Comparison of ENCODE assay signal across 18 cellular contexts in genomic region chr6:32689531-32690505, GRCh38. TPM values are rescaled to one million over a fixed set of nuclear protein-coding genes. Genes with fewer than 3 reads are reported as not detected.
DNase-seq lines count a peak whose midpoint lies in the region; ATAC-seq and TF ChIP-seq lines count a peak whose summit lies in the region.
"Had no signal": no experiment of that assay in that cellular context is flagged by ENCODE, and none has a peak within 500 bp of the region (broad histone marks: within the 10 kb centered on the region; RNA-seq: fewer than 3 reads in every experiment).

No MANE protein-coding gene starts in this region.

- H3K36me3 ChIP-seq in CD4-positive, CD25-positive, alpha-beta regulatory T cell (ENCODE audit: control insufficient read depth, insufficient read depth, low read length): no peaks in the 10 kb centered on the region
- H3K36me3 ChIP-seq: ascending aorta, BLaER1 had no signal

- H3K4me1 Mint-ChIP-seq in CD4-positive, CD25-positive, alpha-beta regulatory T cell: peaks cover 18 to 33% (median 30%) of the 10 kb centered on the region in 4 donors
- peaks cover 23 to 40% of the 10 kb centered on the region in 2 donors for H3K4me1 Mint-ChIP-seq in immature natural killer cell

- TF ChIP-seq POLR2A in GM19099 (IDR thresholded peaks at IDR 0.05; ENCODE audit: extremely low read depth, insufficient read length, low read depth): peak; percentile 43

- DNase-seq in CD4-positive, CD25-positive, alpha-beta regulatory T cell: peak in 1 of 3 donors; percentile 29
- DNase-seq in immature natural killer cell (no peak), retina (no peak), NCI-H524 (lab: John Stamatoyannopoulos, UW) (no peak)
- DNase-seq: activated T-cell treated with anti-CD3 and anti-CD28 coated beads, Interleukin-2, amount 50 U/mL, for 4 hours; foreskin melanocyte; KG1; NCI-H187; psoas muscle; Right ventricle myocardium superior; stimulated activated CD4-positive, alpha-beta T cell treated with anti-CD3 and anti-CD28 coated beads, Interleukin-1b, Interleukin-23, amount 100 ng/mL, for 48 hours had no signal

- H3K4me1 ChIP-seq in CD4-positive, CD25-positive, alpha-beta regulatory T cell (ENCODE audit: control insufficient read depth, insufficient read depth, low read length, poor library complexity, severe bottlenecking): peaks cover 17% of the 10 kb centered on the region
- H3K4me1 ChIP-seq: ascending aorta, psoas muscle had no signal

- H3K27ac Mint-ChIP-seq in CD4-positive, CD25-positive, alpha-beta regulatory T cell: peak overlapping the region in 2 of 3 donors; percentile 1 to 66
- H3K27ac Mint-ChIP-seq in immature natural killer cell: peak overlapping the region in 3 of 6 donors; percentile 8 to 68 (median 20)

- no peak overlapping the region for H3K27ac ChIP-seq in CD4-positive, CD25-positive, alpha-beta regulatory T cell (ENCODE audit: insufficient read depth, low read length, poor library complexity, severe bottlenecking)
- H3K27ac ChIP-seq: ascending aorta, BLaER1, psoas muscle had no signal

- H3K36me3 Mint-ChIP-seq in CD4-positive, CD25-positive, alpha-beta regulatory T cell: no peaks in the 10 kb centered on the region
- H3K36me3 Mint-ChIP-seq in immature natural killer cell: no peaks in the 10 kb centered on the region

- peaks cover 1% of the 10 kb centered on the region for H3K27me3 ChIP-seq in CD4-positive, CD25-positive, alpha-beta regulatory T cell (ENCODE audit: control insufficient read depth, insufficient read depth, low read length)
- H3K27me3 ChIP-seq: ascending aorta, BLaER1 had no signal

- no peak for ATAC-seq in CD4-positive, CD25-positive, alpha-beta regulatory T cell (ENCODE audit: low read depth in 2 of 2)
- peak; percentile 62; the same call in 1 of the 3 replicates for ATAC-seq in SK-N-SH treated with all-trans-retinoic acid at 6 μM for 48 hours
- no peak for ATAC-seq in HG02885 (IDR thresholded peaks at IDR 0.05; ENCODE audit: poor library complexity, unreplicated experiment)
- no peak for ATAC-seq in HG02678 (IDR thresholded peaks at IDR 0.05; ENCODE audit: unreplicated experiment)
- ATAC-seq: activated T-cell treated with anti-CD3 and anti-CD28 coated beads, Interleukin-2, amount 50 U/mL, for 4 hours; psoas muscle had no signal

- peaks cover 37% of the 10 kb centered on the region for H3K27me3 Mint-ChIP-seq in CD4-positive, CD25-positive, alpha-beta regulatory T cell
- peaks cover 4 to 16% (median 7%) of the 10 kb centered on the region in 3 donors for H3K27me3 Mint-ChIP-seq in immature natural killer cell (ENCODE audit: low read depth in 3 of 3)

- no peaks in the 10 kb centered on the region for H3K9me3 Mint-ChIP-seq in CD4-positive, CD25-positive, alpha-beta regulatory T cell
- peaks cover 0 to 3% (median 0%) of the 10 kb centered on the region in 6 donors for H3K9me3 Mint-ChIP-seq in immature natural killer cell
- H3K9me3 Mint-ChIP-seq: activated T-cell treated with anti-CD3 and anti-CD28 coated beads, Interleukin-2, amount 50 U/mL, for 4 hours had no signal

- H3K4me3 Mint-ChIP-seq in CD4-positive, CD25-positive, alpha-beta regulatory T cell: peak overlapping the region in 1 of 4 donors; percentile 47
- H3K4me3 Mint-ChIP-seq in immature natural killer cell: peak overlapping the region in 3 of 5 donors; percentile 5 to 64 (median 29)
- H3K4me3 Mint-ChIP-seq: activated T-cell treated with anti-CD3 and anti-CD28 coated beads, Interleukin-2, amount 50 U/mL, for 4 hours had no signal

- no peaks in the 10 kb centered on the region for H3K9me3 ChIP-seq in CD4-positive, CD25-positive, alpha-beta regulatory T cell (ENCODE audit: control insufficient read depth in 2 of 2, low read length in 2 of 2)
- H3K9me3 ChIP-seq: ascending aorta, BLaER1, psoas muscle had no signal

- H3K4me3 ChIP-seq in CD4-positive, CD25-positive, alpha-beta regulatory T cell (ENCODE audit: low read depth, low read length): no peak overlapping the region
- H3K4me3 ChIP-seq: ascending aorta, BLaER1, psoas muscle had no signal

TF ChIP-seq in SK-N-SH treated with all-trans-retinoic acid at 6 μM for 48 hours, 23 proteins besides CTCF, POLR2A, EP300 and RAD21:
- TF ChIP-seq ARNTL (CRISPR knock-in tag; IDR thresholded peaks at IDR 0.05; ENCODE audit: borderline replicate concordance, low read depth) (no peak), ZNF70 (CRISPR knock-in tag; IDR thresholded peaks at IDR 0.05) (no peak), OSR1 (CRISPR knock-in tag; IDR thresholded peaks at IDR 0.05) (no peak), PATZ1 (CRISPR knock-in tag; IDR thresholded peaks at IDR 0.05; ENCODE audit: borderline replicate concordance) (no peak), TCF4 (CRISPR knock-in tag; IDR thresholded peaks at IDR 0.05; ENCODE audit: borderline replicate concordance) (no peak), ZFP30 (CRISPR knock-in tag; IDR thresholded peaks at IDR 0.05) (no peak), ISL1 (CRISPR knock-in tag; IDR thresholded peaks at IDR 0.05) (no peak), SNAI2 (CRISPR knock-in tag; IDR thresholded peaks at IDR 0.05) (no peak)

RNA-seq across cellular contexts. Expression of gene HLA-DQB1, which starts 23.4 kb away (rescaled TPM):
- 204 TPM for total RNA-seq in CD4-positive, CD25-positive, alpha-beta regulatory T cell
- polyA plus RNA-seq in CD4-positive, CD25-positive, alpha-beta regulatory T cell: 100 to 1,000 TPM in 2 of 4 donors, 10 to 100 TPM in 1, 1 to 10 TPM in 1; 6.1 to 234 (median 99.9) TPM
- polyA plus RNA-seq in immature natural killer cell: 100 to 1,000 TPM in 1 of 3 donors, 10 to 100 TPM in 1, 1 to 10 TPM in 1; 2.5 to 105 (median 74.9) TPM
- total RNA-seq: G401 had no signal

RNA-seq across cellular contexts. Expression of gene HLA-DQA2, which starts 51.4 kb away (rescaled TPM):
- total RNA-seq in CD4-positive, CD25-positive, alpha-beta regulatory T cell: 0.32 TPM
- 1 to 10 TPM in 3 of 4 donors, not detected in 1; 1.5 to 2.8 (median 2.2) TPM for polyA plus RNA-seq in CD4-positive, CD25-positive, alpha-beta regulatory T cell
- polyA plus RNA-seq in immature natural killer cell: 1 to 10 TPM; 1.5 to 5.9 (median 2.5) TPM
- total RNA-seq: G401 had no signal
- polyA plus RNA-seq: psoas muscle had no signal

RNA-seq across cellular contexts. Expression of gene HLA-DQA1, which starts 52.6 kb away (rescaled TPM):
- 20.3 TPM for total RNA-seq in CD4-positive, CD25-positive, alpha-beta regulatory T cell
- polyA plus RNA-seq in CD4-positive, CD25-positive, alpha-beta regulatory T cell: 10 to 100 TPM in 3 of 4 donors, 1 to 10 TPM in 1; 4.2 to 86.7 (median 21.8) TPM
- 10 to 100 TPM in 2 of 3 donors, 1 to 10 TPM in 1; 1.8 to 53.1 (median 10.3) TPM for polyA plus RNA-seq in immature natural killer cell
- total RNA-seq: G401 had no signal
